10 cellular contexts compared by ENCODE assay signal in the genomic region with DNA sequence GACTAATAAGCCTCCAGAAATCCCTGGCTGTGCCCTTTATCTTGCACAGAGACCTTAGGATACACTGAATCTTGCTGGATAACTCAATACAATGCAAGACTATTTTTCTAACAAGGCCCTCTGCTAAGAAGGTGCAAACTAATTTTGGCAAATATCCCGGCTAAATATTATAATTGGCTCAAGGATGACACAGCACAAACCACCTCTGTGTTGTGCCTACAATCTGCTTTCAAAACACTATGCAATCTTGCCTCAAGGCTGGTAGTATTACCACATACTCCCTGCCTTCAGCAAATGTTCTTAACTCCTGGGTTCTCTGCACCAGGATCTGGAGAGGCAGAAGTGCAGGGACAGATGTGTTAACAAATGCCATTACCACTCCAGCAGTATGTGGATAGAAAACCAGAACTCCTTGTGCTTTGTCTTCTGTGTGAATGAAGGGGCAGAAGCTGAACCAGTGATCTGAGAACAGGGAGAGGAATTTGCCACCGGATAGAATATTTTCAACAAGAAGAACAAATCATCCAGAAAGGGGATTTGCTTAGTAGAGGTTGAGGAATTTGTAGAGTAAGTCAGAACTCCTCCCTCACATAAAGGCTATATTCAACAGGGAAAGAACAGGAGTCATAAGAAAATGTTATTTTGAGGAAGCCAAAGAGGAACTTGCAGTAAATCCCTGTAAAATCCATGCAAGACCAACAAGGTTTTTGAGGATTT.
DNase-seq lines count a peak whose midpoint lies in the region; ATAC-seq and TF ChIP-seq lines count a peak whose summit lies in the region.
"Had no signal": no experiment of that assay in that cellular context is flagged by ENCODE, and none has a peak within 500 bp of the region (broad histone marks: within the 10 kb centered on the region; RNA-seq: fewer than 3 reads in every experiment).

No MANE protein-coding gene starts in this region.

- 21 to 34% methylated on average over 2 of the region's 2 CpGs for WGBS in body of pancreas, 2 donors
- 22 to 31% methylated on average over 2 of the region's 2 CpGs for WGBS in thyroid gland, 2 donors

- no peaks in the 10 kb centered on the region for H3K79me2 ChIP-seq in Karpas-422 (ENCODE audit: low read length)

- H3K9me2 ChIP-seq in Karpas-422 (replicated peaks; ENCODE audit: insufficient read depth, low read length): no peaks in the 10 kb centered on the region

- no peak overlapping the region for H3K9ac ChIP-seq in Karpas-422 (ENCODE audit: low read length)

- H3K4me3 Mint-ChIP-seq in activated CD8-positive, alpha-beta T cell treated with anti-CD3 and anti-CD28 coated beads for 36 hours: no peak overlapping the region

- TF ChIP-seq POLR2A in body of pancreas (IDR thresholded peaks at IDR 0.05) (peak in 1 of 3 donors; percentile 7), thyroid gland (IDR thresholded peaks at IDR 0.05) (peak in 1 of 2 donors; percentile 31)

- DNase-seq in Karpas-422: peak; percentile 19
- DNase-seq in body of pancreas: peak; percentile 31 to 72 (median 52)
- DNase-seq in islet precursor cell: peak; percentile 61
- DNase-seq in thyroid gland: peak; percentile 65 to 66
- no peak for DNase-seq in 8988T
- no peak for DNase-seq in NCI-H1105 treated with DMSO at 0.1 percent for 48 hours (lab: John Stamatoyannopoulos, UW)
- no peak for DNase-seq in activated CD8-positive, alpha-beta T cell treated with anti-CD3 and anti-CD28 coated beads for 36 hours
- DNase-seq: activated effector memory CD4-positive, alpha-beta T cell treated with Interleukin-2 at 50 U/mL for 16 hours; NCI-H2081 treated with DMSO at 0.1 percent for 48 hours; uterus had no signal

- H3K27me3 Mint-ChIP-seq in activated CD8-positive, alpha-beta T cell treated with anti-CD3 and anti-CD28 coated beads for 36 hours: no peaks in the 10 kb centered on the region

- no peak overlapping the region for H3K4me2 ChIP-seq in Karpas-422 (ENCODE audit: low read depth, low read length, poor library complexity, severe bottlenecking)

- H4K20me1 ChIP-seq in Karpas-422 (ENCODE audit: insufficient read depth, low read depth, low read length): no peaks in the 10 kb centered on the region

- H2AFZ ChIP-seq in Karpas-422 (ENCODE audit: low read length): no peak overlapping the region

- H3K9me3 Mint-ChIP-seq in activated CD8-positive, alpha-beta T cell treated with anti-CD3 and anti-CD28 coated beads for 36 hours: no peaks in the 10 kb centered on the region

- H3K9me3 ChIP-seq in Karpas-422 (ENCODE audit: low read length) (no peaks in the 10 kb centered on the region), body of pancreas (no peaks in the 10 kb centered on the region), thyroid gland (no peaks in the 10 kb centered on the region)
- H3K9me3 ChIP-seq: uterus had no signal

- intact Hi-C loops in body of pancreas (cut with DNase I): no loop called here
- intact Hi-C loops in thyroid gland (cut with DNase I): loop anchor here (10.0 kb wide), 1 partner anchor 198 kb away; no protein-coding TSS in a partner anchor
- intact Hi-C loops in activated CD8-positive, alpha-beta T cell treated with anti-CD3 and anti-CD28 coated beads for 36 hours (cut with micrococcal nuclease): no loop called here

- POLR2A ChIA-PET in activated CD8-positive, alpha-beta T cell treated with anti-CD3 and anti-CD28 coated beads for 36 hours (lab: Charles Lee): interaction anchor here (1.5 kb wide), 1 partner anchor 9 kb away, joined by 3 read pairs; no protein-coding TSS in a partner anchor

- CTCF ChIA-PET in activated CD8-positive, alpha-beta T cell treated with anti-CD3 and anti-CD28 coated beads for 36 hours (lab: Charles Lee): interaction anchor here (2.5 to 4.5 kb wide), 2 partner anchors 94 to 260 kb away, joined by 10 to 63 read pairs; no protein-coding TSS in a partner anchor

- H3K36me3 ChIP-seq in Karpas-422 (ENCODE audit: insufficient read depth, low read length): no peaks in the 10 kb centered on the region
- H3K36me3 ChIP-seq in body of pancreas (replicated peaks in 1 of 2; ENCODE audit: insufficient read depth in 1 of 2, low read depth in 2 of 2): peaks cover 4 to 6% of the 10 kb centered on the region in 2 donors
- no peaks in the 10 kb centered on the region for H3K36me3 ChIP-seq in thyroid gland
- H3K36me3 ChIP-seq: uterus had no signal

- H3K27me3 ChIP-seq in Karpas-422 (ENCODE audit: low read length) (no peaks in the 10 kb centered on the region), body of pancreas (no peaks in the 10 kb centered on the region), thyroid gland (no peaks in the 10 kb centered on the region)
- H3K27me3 ChIP-seq: uterus had no signal

- H3K4me1 ChIP-seq in Karpas-422 (ENCODE audit: low read length) (no peaks in the 10 kb centered on the region), body of pancreas (peaks cover 20% of the 10 kb centered on the region), thyroid gland (peaks cover 48 to 59% of the 10 kb centered on the region in 2 donors)
- H3K4me1 ChIP-seq: uterus had no signal

- H3K4me1 Mint-ChIP-seq in activated CD8-positive, alpha-beta T cell treated with anti-CD3 and anti-CD28 coated beads for 36 hours (ENCODE audit: low read depth): no peaks in the 10 kb centered on the region

- H3K4me3 ChIP-seq in Karpas-422 (ENCODE audit: low read length) (no peak overlapping the region), body of pancreas (no peak overlapping the region), thyroid gland (replicated peaks in 1 of 3) (no peak overlapping the region)
- H3K4me3 ChIP-seq: uterus had no signal

- H3K36me3 Mint-ChIP-seq in activated CD8-positive, alpha-beta T cell treated with anti-CD3 and anti-CD28 coated beads for 36 hours (ENCODE audit: low read depth): peaks cover 3% of the 10 kb centered on the region

- H3K27ac ChIP-seq in Karpas-422 (ENCODE audit: low read length): no peak overlapping the region
- peak overlapping the region; percentile 45 to 77 (median 54) for H3K27ac ChIP-seq in body of pancreas
- peak overlapping the region; percentile 90 to 92 (median 92) for H3K27ac ChIP-seq in thyroid gland
- H3K27ac ChIP-seq: uterus had no signal

- no peak overlapping the region for H3K27ac Mint-ChIP-seq in activated CD8-positive, alpha-beta T cell treated with anti-CD3 and anti-CD28 coated beads for 36 hours

- TF ChIP-seq CTCF in body of pancreas (IDR thresholded peaks at IDR 0.05): no peak
- no peak for TF ChIP-seq CTCF in thyroid gland (IDR thresholded peaks at IDR 0.05)
- TF ChIP-seq CTCF in activated CD8-positive, alpha-beta T cell treated with anti-CD3 and anti-CD28 coated beads for 36 hours (IDR thresholded peaks at IDR 0.05): no peak

- ATAC-seq in body of pancreas: peak; percentile 94
- no peak for ATAC-seq in activated CD8-positive, alpha-beta T cell treated with anti-CD3 and anti-CD28 coated beads for 36 hours

Comparison
In these comparisons a context has a peak if more than half of its experiments do, and no peak if none do; other contexts are left out.
1. DNase-seq: peak in Karpas-422 (single experiment), body of pancreas (4 of 4), islet precursor cell (single experiment) and thyroid gland (2 of 2); none in 8988T (single experiment), NCI-H1105 treated with DMSO at 0.1 percent for 48 hours (single experiment) and activated CD8-positive, alpha-beta T cell treated with anti-CD3 and anti-CD28 coated beads for 36 hours (single experiment).